In genomic region chr17:59505610-59506276, GRCh38 we compare ENCODE assay signal across 19 cellular contexts. TPM values are rescaled to one million over a fixed set of nuclear protein-coding genes. Genes with fewer than 3 reads are reported as not detected.
DNase-seq lines count a peak whose midpoint lies in the region; ATAC-seq and TF ChIP-seq lines count a peak whose summit lies in the region.
"Had no signal": no experiment of that assay in that cellular context is flagged by ENCODE, and none has a peak within 500 bp of the region (broad histone marks: within the 10 kb centered on the region; RNA-seq: fewer than 3 reads in every experiment).

No MANE protein-coding gene starts in this region.

- ATAC-seq in GM21576 (IDR thresholded peaks at IDR 0.05; ENCODE audit: unreplicated experiment), result no peak
- ATAC-seq: mucosa of descending colon; stimulated activated memory B cell treated with anti-CD40 and anti-IgM and Interleukin-4, amounts not matched to agents 10 μg/mL and 1 μg/mL and 100 μg/mL, for 72 hours had no signal

- 67% methylated on average over 4 of the region's 4 CpGs for WGBS in hepatocyte (ENCODE audit: low lambda C conversion rate, missing lambda C conversion rate)

- H3K27ac ChIP-seq in angular gyrus (ENCODE audit: low read depth, low read length) (peak overlapping the region; percentile 1), hepatocyte (no peak overlapping the region)
- no peak overlapping the region for H3K27ac ChIP-seq in effector memory CD4-positive, alpha-beta T cell (ENCODE audit: insufficient read depth, low read length, poor library complexity, severe bottlenecking)
- H3K27ac ChIP-seq: C4-2B, KMS-11 had no signal

- no peak overlapping the region for H2AFZ ChIP-seq in hepatocyte

- no peak for TF ChIP-seq CTCF in hepatocyte (IDR thresholded peaks at IDR 0.05; ENCODE audit: poor library complexity)

- H3K27me3 ChIP-seq in hepatocyte, result no peaks in the 10 kb centered on the region
- H3K27me3 ChIP-seq in effector memory CD4-positive, alpha-beta T cell (replicated peaks; ENCODE audit: control insufficient read depth, insufficient read depth, low read length, poor library complexity, severe bottlenecking), result no peaks in the 10 kb centered on the region
- H3K27me3 ChIP-seq: gastrocnemius medialis had no signal

- no peak overlapping the region for H3K4me3 ChIP-seq in hepatocyte
- H3K4me3 ChIP-seq in effector memory CD4-positive, alpha-beta T cell (ENCODE audit: insufficient read depth, low read depth, low read length, poor library complexity, severe bottlenecking), result no peak overlapping the region
- H3K4me3 ChIP-seq: gastrocnemius medialis, mucosa of descending colon, skin epidermis had no signal

- no peaks in the 10 kb centered on the region for H3K9me2 ChIP-seq in hepatocyte (replicated peaks; ENCODE audit: insufficient read depth)
- H3K9me2 ChIP-seq: SK-N-SH had no signal

- peaks cover 4% of the 10 kb centered on the region for H3K4me1 ChIP-seq in hepatocyte (ENCODE audit: insufficient read depth)
- no peaks in the 10 kb centered on the region for H3K4me1 ChIP-seq in effector memory CD4-positive, alpha-beta T cell (ENCODE audit: control insufficient read depth, insufficient read depth, low read length, poor library complexity, severe bottlenecking)

- H3K79me2 ChIP-seq in hepatocyte, result no peaks in the 10 kb centered on the region

- DNase-seq in HPDE6-E6E7 (ENCODE audit: extremely low spot score) (peak; percentile 54), hepatocyte (ENCODE audit: low spot score) (peak; percentile 44), renal cortical epithelial cell (ENCODE audit: low read depth) (peak; percentile 85), MV-4-11 (lab: John Stamatoyannopoulos, UW) (no peak)
- DNase-seq in effector memory CD4-positive, alpha-beta T cell, result no peak
- DNase-seq: activated effector memory CD4-positive, alpha-beta T cell treated with anti-CD3 and anti-CD28 coated beads, Interleukin-2, amount 50 U/mL, for 16 hours; DMS79; gastrocnemius medialis; immature natural killer cell; mucosa of descending colon; NCI-H1436; occipital lobe; SK-N-SH had no signal

- H3K36me3 ChIP-seq in hepatocyte (replicated peaks; ENCODE audit: insufficient read depth, low read depth), result no peaks in the 10 kb centered on the region
- no peaks in the 10 kb centered on the region for H3K36me3 ChIP-seq in effector memory CD4-positive, alpha-beta T cell (ENCODE audit: control insufficient read depth, insufficient read depth, low read length)
- H3K36me3 ChIP-seq: gastrocnemius medialis had no signal

- H4K20me1 ChIP-seq in hepatocyte (ENCODE audit: insufficient read depth, poor library complexity, severe bottlenecking), result no peaks in the 10 kb centered on the region

- H3K9me3 ChIP-seq in hepatocyte (ENCODE audit: low read depth), result no peaks in the 10 kb centered on the region
- H3K9me3 ChIP-seq in effector memory CD4-positive, alpha-beta T cell (ENCODE audit: control insufficient read depth, low read length), result no peaks in the 10 kb centered on the region
- H3K9me3 ChIP-seq: gastrocnemius medialis, mucosa of descending colon, SK-N-SH had no signal

- H3K4me2 ChIP-seq in hepatocyte, result no peak overlapping the region
- H3K4me2 ChIP-seq: KMS-11, SK-N-SH had no signal

RNA-seq across cellular contexts. Expression of gene DHX40, which starts 59.7 kb away (rescaled TPM):
- total RNA-seq in hepatocyte, result 32.3 and 43.8 TPM in 2 replicates
- 12.5 and 13.5 TPM in 2 replicates for polyA plus RNA-seq in hepatocyte
- total RNA-seq in renal cortical epithelial cell, result 88.2 and 127 TPM in 2 replicates

Comparison
In these comparisons a context has a peak if more than half of its experiments do, and no peak if none do; other contexts are left out.
1. DNase-seq: peak in HPDE6-E6E7 (single experiment), hepatocyte (single experiment) and renal cortical epithelial cell (single experiment); none in effector memory CD4-positive, alpha-beta T cell (0 of 3) and MV-4-11 (single experiment).